ENCODE assay signal across 1 cellular context in genomic region chr11:118634435-118635236, GRCh38.
TF ChIP-seq lines count a peak whose summit lies in the region.

No MANE protein-coding gene starts in this region.

TF ChIP-seq in GM12878, 131 proteins besides CTCF, POLR2A, EP300 and RAD21 (continued from another document):
- TF ChIP-seq, protein P1, sequence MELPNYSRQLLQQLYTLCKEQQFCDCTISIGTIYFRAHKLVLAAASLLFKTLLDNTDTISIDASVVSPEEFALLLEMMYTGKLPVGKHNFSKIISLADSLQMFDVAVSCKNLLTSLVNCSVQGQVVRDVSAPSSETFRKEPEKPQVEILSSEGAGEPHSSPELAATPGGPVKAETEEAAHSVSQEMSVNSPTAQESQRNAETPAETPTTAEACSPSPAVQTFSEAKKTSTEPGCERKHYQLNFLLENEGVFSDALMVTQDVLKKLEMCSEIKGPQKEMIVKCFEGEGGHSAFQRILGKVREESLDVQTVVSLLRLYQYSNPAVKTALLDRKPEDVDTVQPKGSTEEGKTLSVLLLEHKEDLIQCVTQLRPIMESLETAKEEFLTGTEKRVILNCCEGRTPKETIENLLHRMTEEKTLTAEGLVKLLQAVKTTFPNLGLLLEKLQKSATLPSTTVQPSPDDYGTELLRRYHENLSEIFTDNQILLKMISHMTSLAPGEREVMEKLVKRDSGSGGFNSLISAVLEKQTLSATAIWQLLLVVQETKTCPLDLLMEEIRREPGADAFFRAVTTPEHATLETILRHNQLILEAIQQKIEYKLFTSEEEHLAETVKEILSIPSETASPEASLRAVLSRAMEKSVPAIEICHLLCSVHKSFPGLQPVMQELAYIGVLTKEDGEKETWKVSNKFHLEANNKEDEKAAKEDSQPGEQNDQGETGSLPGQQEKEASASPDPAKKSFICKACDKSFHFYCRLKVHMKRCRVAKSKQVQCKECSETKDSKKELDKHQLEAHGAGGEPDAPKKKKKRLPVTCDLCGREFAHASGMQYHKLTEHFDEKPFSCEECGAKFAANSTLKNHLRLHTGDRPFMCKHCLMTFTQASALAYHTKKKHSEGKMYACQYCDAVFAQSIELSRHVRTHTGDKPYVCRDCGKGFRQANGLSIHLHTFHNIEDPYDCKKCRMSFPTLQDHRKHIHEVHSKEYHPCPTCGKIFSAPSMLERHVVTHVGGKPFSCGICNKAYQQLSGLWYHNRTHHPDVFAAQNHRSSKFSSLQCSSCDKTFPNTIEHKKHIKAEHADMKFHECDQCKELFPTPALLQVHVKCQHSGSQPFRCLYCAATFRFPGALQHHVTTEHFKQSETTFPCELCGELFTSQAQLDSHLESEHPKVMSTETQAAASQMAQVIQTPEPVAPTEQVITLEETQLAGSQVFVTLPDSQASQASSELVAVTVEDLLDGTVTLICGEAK (IDR thresholded peaks at IDR 0.05; ENCODE audit: borderline replicate concordance): no peak
- TF ChIP-seq YBX1 (IDR thresholded peaks at IDR 0.05): no peak
- no peak for TF ChIP-seq TCF7 (IDR thresholded peaks at IDR 0.05; ENCODE audit: borderline replicate concordance)
- no peak for TF ChIP-seq ELK1 (IDR thresholded peaks at IDR 0.05; ENCODE audit: low read depth, low read length)
- TF ChIP-seq CBFB (IDR thresholded peaks at IDR 0.05; ENCODE audit: low read depth): no peak
- no peak for TF ChIP-seq ZNF592 (IDR thresholded peaks at IDR 0.05)
- TF ChIP-seq EED (IDR thresholded peaks at IDR 0.05; ENCODE audit: low read depth): no peak
- no peak for TF ChIP-seq SMC3 (IDR thresholded peaks at IDR 0.05; ENCODE audit: borderline replicate concordance, low read length)
- no peak for TF ChIP-seq TARDBP (IDR thresholded peaks at IDR 0.05; ENCODE audit: borderline replicate concordance)
- TF ChIP-seq SMARCA5 (IDR thresholded peaks at IDR 0.05): no peak
- TF ChIP-seq FOXK2 (IDR thresholded peaks at IDR 0.05): no peak
- no peak for TF ChIP-seq BCLAF1 (IDR thresholded peaks at IDR 0.05)
- no peak for TF ChIP-seq POLR2AphosphoS5 (IDR thresholded peaks at IDR 0.05; ENCODE audit: low read length)
